ENCODE assay signal across 29 cellular contexts in genomic region chr10:128203028-128203427, GRCh38.
"Had no signal": no experiment of that assay in that cellular context is flagged by ENCODE, and none has a peak within 500 bp of the region (broad histone marks: within the 10 kb centered on the region; RNA-seq: fewer than 3 reads in every experiment).

No MANE protein-coding gene starts in this region.

- H3K27me3 ChIP-seq: ascending aorta, cardiac muscle cell had no signal

- ATAC-seq: activated CD8-positive, alpha-beta T cell treated with anti-CD3 and anti-CD28 coated beads for 36 hours; activated naive CD8-positive, alpha-beta T cell treated with anti-CD3 and anti-CD28 coated beads, Interleukin-2, amount 50 U/mL, for 24 hours had no signal

- H3K4me3 ChIP-seq: ascending aorta, cardiac muscle cell had no signal

- DNase-seq: activated B cell treated with CpG ODN at 0.5 μM for 24 hours; activated CD4-positive, alpha-beta memory T cell treated with anti-CD3 and anti-CD28 coated beads for 36 hours; activated CD4-positive, alpha-beta T cell treated with anti-CD3 and anti-CD28 coated beads for 4 hours; activated CD4-positive, alpha-beta T cell treated with anti-CD3 and anti-CD28 coated beads, Interleukin-2, amount 10 ng/mL, durations not matched to agents 24 days and 14 days; activated CD4-positive, alpha-beta T cell treated with anti-CD3 and anti-CD28 coated beads, Interleukin-2, amount 50 U/mL, for 1 hour; activated CD4-positive, alpha-beta T cell treated with anti-CD3 and anti-CD28 coated beads, Interleukin-2, amount 50 U/mL, for 4 hours; activated CD4-positive, CD25-positive, alpha-beta regulatory T cell treated with anti-CD3 and anti-CD28 coated beads, Interleukin-2, amount 50 U/mL, for 72 hours; activated CD8-positive, alpha-beta memory T cell treated with anti-CD3 and anti-CD28 coated beads, Interleukin-2, amount 50 U/mL, for 4 hours; activated CD8-positive, alpha-beta T cell treated with anti-CD3 and anti-CD28 coated beads for 36 hours; activated effector memory CD4-positive, alpha-beta T cell treated with Interleukin-2 at 50 U/mL for 16 hours; activated gamma-delta T cell; activated naive CD4-positive, alpha-beta T cell treated with anti-CD3 and anti-CD28 coated beads, Interleukin-2, amount 10 ng/mL, durations not matched to agents 7 days and 5 days; activated naive CD4-positive, alpha-beta T cell treated with Interleukin-2 at 50 U/mL for 16 hours; activated naive CD8-positive, alpha-beta T cell treated with anti-CD3 and anti-CD28 coated beads, Interleukin-2, amount 10 ng/mL, durations not matched to agents 7 days and 5 days; activated naive CD8-positive, alpha-beta T cell treated with anti-CD3 and anti-CD28 coated beads, Interleukin-2, amount 50 U/mL, for 24 hours; activated T-cell treated with anti-CD3 and anti-CD28 coated beads for 4 hours; activated T-cell treated with anti-CD3 and anti-CD28 coated beads, Interleukin-2, amount 50 U/mL, for 24 hours; activated T-cell treated with anti-CD3 and anti-CD28 coated beads, Interleukin-2, amount 50 U/mL, for 48 hours; amygdala; anterior cingulate cortex; caudate nucleus; cerebellar nuclear complex; T-helper 1 cell; T-helper 2 cell; T-helper 9 cell had no signal

- H3K36me3 ChIP-seq: ascending aorta, cardiac muscle cell had no signal

- H3K4me1 ChIP-seq: ascending aorta had no signal

- FAIRE-seq: TTC549 had no signal

- H3K27ac ChIP-seq: ascending aorta, cardiac muscle cell, VCaP had no signal

- H3K9me3 ChIP-seq: ascending aorta had no signal
